Comparison of ENCODE assay signal across 8 cellular contexts in genomic region chr12:54958048-54958658, GRCh38. TPM values are rescaled to one million over a fixed set of nuclear protein-coding genes. Genes with fewer than 3 reads are reported as not detected.
DNase-seq lines count a peak whose midpoint lies in the region; ATAC-seq and TF ChIP-seq lines count a peak whose summit lies in the region.

No MANE protein-coding gene starts in this region.

- H3K4me2 ChIP-seq in PC-9, result no peak overlapping the region

- H3K9me3 Mint-ChIP-seq in activated naive CD8-positive, alpha-beta T cell treated with anti-CD3 and anti-CD28 coated beads for 36 hours, result peaks cover 4% of the 10 kb centered on the region

- H3K36me3 Mint-ChIP-seq in activated naive CD8-positive, alpha-beta T cell treated with anti-CD3 and anti-CD28 coated beads for 36 hours, result peaks cover 87% of the 10 kb centered on the region

- H3K4me1 ChIP-seq in PC-9 (replicated peaks; ENCODE audit: insufficient read depth), result no peaks in the 10 kb centered on the region

- peak; percentile 79 for TF ChIP-seq CTCF in PC-9 (conservative IDR thresholded peaks at IDR 0.05)

- ATAC-seq in Right ventricle myocardium inferior (peak; percentile 48), Right ventricle myocardium superior (ENCODE audit: poor library complexity) (peak; percentile 73), GM21367 (IDR thresholded peaks at IDR 0.05; ENCODE audit: unreplicated experiment) (no peak)

- H3K27me3 Mint-ChIP-seq in activated naive CD8-positive, alpha-beta T cell treated with anti-CD3 and anti-CD28 coated beads for 36 hours, result no peaks in the 10 kb centered on the region

- no TSS peak for BruUV-seq in PC-9 (replicated peaks; lab: Mats Ljungman, UMichigan)

- intact Hi-C loops in Right ventricle myocardium inferior (cut with DNase I), result loop anchor here (2.0 to 5.0 kb wide), 6 partner anchors 106 to 431 kb away; partner anchors contain the start of gene MUCL1
- intact Hi-C loops in cardiac septum (cut with DNase I), result loop anchor here (2.0 kb wide), 1 partner anchor 257 kb away; no protein-coding TSS in a partner anchor
- intact Hi-C loops in PC-9 (cut with micrococcal nuclease; ENCODE audit: unreplicated experiment), result loop anchor here (1.0 to 10.0 kb wide), 6 partner anchors 104 to 381 kb away; partner anchors contain the start of gene MUCL1
- intact Hi-C loops in Right ventricle myocardium superior (cut with DNase I), result loop anchor here (5.0 to 10.0 kb wide), 4 partner anchors 103 to 363 kb away; partner anchors contain the start of gene MUCL1

- peak overlapping the region; percentile 19 for H3K4me3 Mint-ChIP-seq in activated naive CD8-positive, alpha-beta T cell treated with anti-CD3 and anti-CD28 coated beads for 36 hours

- no peaks in the 10 kb centered on the region for H3K9me3 ChIP-seq in PC-9 (ENCODE audit: insufficient read depth, low read depth)

- H3K27me3 ChIP-seq in PC-9 (ENCODE audit: insufficient read depth, low read depth), result peaks cover 44% of the 10 kb centered on the region

- H3K4me1 Mint-ChIP-seq in activated naive CD8-positive, alpha-beta T cell treated with anti-CD3 and anti-CD28 coated beads for 36 hours, result peaks cover 86% of the 10 kb centered on the region

- POLR2A ChIA-PET in PC-9 (lab: Charles Lee; ENCODE audit: unreplicated experiment), result no interaction called here

- CTCF ChIA-PET in PC-9 (lab: Charles Lee), result interaction anchor here (0.6 kb wide), 1 partner anchor 378 kb away, joined by 3 read pairs; no protein-coding TSS in a partner anchor

- H3K36me3 ChIP-seq in PC-9 (ENCODE audit: low read depth), result no peaks in the 10 kb centered on the region

- DNase-seq in Right ventricle myocardium inferior (ENCODE audit: missing footprints) (no peak), cardiac septum (ENCODE audit: low spot score) (no peak), PC-9 (peak; percentile 27 to 37), Right ventricle myocardium superior (no peak), pulmonary artery endothelial cell (ENCODE audit: low read depth, low spot score) (peak; percentile 26)
- no peak for DNase-seq in activated naive CD8-positive, alpha-beta T cell treated with anti-CD3 and anti-CD28 coated beads for 36 hours

- H3K27ac Mint-ChIP-seq in activated naive CD8-positive, alpha-beta T cell treated with anti-CD3 and anti-CD28 coated beads for 36 hours, result peak overlapping the region; percentile 87

- no peak overlapping the region for H3K27ac ChIP-seq in PC-9

- H3K79me2 ChIP-seq in PC-9 (ENCODE audit: low read depth), result no peaks in the 10 kb centered on the region

- no peaks in the 10 kb centered on the region for H3F3A ChIP-seq in PC-9 (ENCODE audit: insufficient read depth, low read depth)

- no peak overlapping the region for H2AFZ ChIP-seq in PC-9

- TF ChIP-seq RAD21 in Ishikawa (IDR thresholded peaks at IDR 0.05; ENCODE audit: low read depth), result peak; percentile 94

- TF ChIP-seq EP300 in Ishikawa (IDR thresholded peaks at IDR 0.05; ENCODE audit: borderline replicate concordance), result no peak

- no peaks in the 10 kb centered on the region for H3K9me2 ChIP-seq in PC-9 (ENCODE audit: insufficient read depth)

- no peak overlapping the region for H3K4me3 ChIP-seq in PC-9

- H4K20me1 ChIP-seq in PC-9 (ENCODE audit: insufficient read depth), result no peaks in the 10 kb centered on the region

TF ChIP-seq in Ishikawa, 13 proteins besides CTCF, POLR2A, EP300 and RAD21:
- TF ChIP-seq EGR1 (IDR thresholded peaks at IDR 0.05) (no peak), TAF1 (IDR thresholded peaks at IDR 0.05; ENCODE audit: low read depth) (no peak), YY1 (IDR thresholded peaks at IDR 0.05; ENCODE audit: low read depth) (no peak), NFIC (IDR thresholded peaks at IDR 0.05) (no peak), ZBTB7A (IDR thresholded peaks at IDR 0.05; ENCODE audit: low read depth) (no peak), TEAD4 (IDR thresholded peaks at IDR 0.05) (no peak), CEBPB (IDR thresholded peaks at IDR 0.05) (no peak), FOXM1 (IDR thresholded peaks at IDR 0.05; ENCODE audit: borderline replicate concordance, low read depth) (no peak), REST (IDR thresholded peaks at IDR 0.05; ENCODE audit: low read depth) (no peak), CREB1 (IDR thresholded peaks at IDR 0.05; ENCODE audit: low read depth) (no peak), TCF12 (IDR thresholded peaks at IDR 0.05; ENCODE audit: low read depth) (no peak)
- TF ChIP-seq, protein P1, sequence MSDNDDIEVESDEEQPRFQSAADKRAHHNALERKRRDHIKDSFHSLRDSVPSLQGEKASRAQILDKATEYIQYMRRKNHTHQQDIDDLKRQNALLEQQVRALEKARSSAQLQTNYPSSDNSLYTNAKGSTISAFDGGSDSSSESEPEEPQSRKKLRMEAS (IDR thresholded peaks at IDR 0.05), result no peak
- TF ChIP-seq, protein P2, sequence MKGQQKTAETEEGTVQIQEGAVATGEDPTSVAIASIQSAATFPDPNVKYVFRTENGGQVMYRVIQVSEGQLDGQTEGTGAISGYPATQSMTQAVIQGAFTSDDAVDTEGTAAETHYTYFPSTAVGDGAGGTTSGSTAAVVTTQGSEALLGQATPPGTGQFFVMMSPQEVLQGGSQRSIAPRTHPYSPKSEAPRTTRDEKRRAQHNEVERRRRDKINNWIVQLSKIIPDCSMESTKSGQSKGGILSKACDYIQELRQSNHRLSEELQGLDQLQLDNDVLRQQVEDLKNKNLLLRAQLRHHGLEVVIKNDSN (IDR thresholded peaks at IDR 0.05), result no peak

RNA-seq across cellular contexts. Expression of gene TESPA1, which starts 26.4 kb away (rescaled TPM):
- 0.70 TPM for total RNA-seq in Right ventricle myocardium inferior
- total RNA-seq in cardiac septum, result 0.65 TPM
- total RNA-seq in PC-9 (2021), result not detected in 2 replicates
- 10 to 100 TPM; 92.6 to 95.9 TPM for total RNA-seq in activated naive CD8-positive, alpha-beta T cell treated with anti-CD3 and anti-CD28 coated beads for 36 hours
- 0.59 TPM for total RNA-seq in Right ventricle myocardium superior
- not detected in 2 replicates for total RNA-seq in pulmonary artery endothelial cell

Comparison
In these comparisons a context has a peak if more than half of its experiments do, and no peak if none do; other contexts are left out.
1. DNase-seq: peak in PC-9 (2 of 2) and pulmonary artery endothelial cell (single experiment); none in Right ventricle myocardium inferior (single experiment), cardiac septum (single experiment), activated naive CD8-positive, alpha-beta T cell treated with anti-CD3 and anti-CD28 coated beads for 36 hours (single experiment) and Right ventricle myocardium superior (single experiment).
2. RNA of gene TESPA1, which starts 26.4 kb away (total RNA-seq): 92.6 to 95.9 TPM in activated naive CD8-positive, alpha-beta T cell treated with anti-CD3 and anti-CD28 coated beads for 36 hours; 0.70 TPM in Right ventricle myocardium inferior (single experiment), 0.65 TPM in cardiac septum (single experiment), 0.59 TPM in Right ventricle myocardium superior (single experiment), not detected in PC-9 and not detected in pulmonary artery endothelial cell; every median in the first group is over 10 times any median in the second.